ENCODE assay signal across 30 cellular contexts in the genomic region with DNA sequence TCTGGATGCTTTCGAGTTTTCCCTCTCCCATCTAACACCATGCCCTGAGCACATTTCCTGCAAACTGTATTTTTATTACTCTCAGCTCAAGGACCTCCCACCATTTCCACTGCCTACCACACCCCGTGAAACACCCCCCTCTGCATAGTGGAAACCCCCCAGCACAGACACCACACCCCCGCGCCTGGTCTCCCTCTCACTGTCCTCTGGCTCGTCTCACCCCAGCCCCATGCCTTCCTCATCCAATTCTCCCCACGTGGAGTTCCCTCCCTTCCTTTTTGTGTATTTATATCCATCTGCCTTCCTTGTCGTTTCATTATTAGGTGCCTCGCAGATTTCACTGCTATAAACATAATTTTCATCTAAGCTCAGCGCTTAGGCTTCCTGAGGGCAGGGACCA.
"Had no signal": no experiment of that assay in that cellular context is flagged by ENCODE, and none has a peak within 500 bp of the region (broad histone marks: within the 10 kb centered on the region; RNA-seq: fewer than 3 reads in every experiment).

No MANE protein-coding gene starts in this region.

- H3K36me3 ChIP-seq: adrenal gland, ascending aorta, breast epithelium, cardiac muscle cell had no signal

- DNase-seq: activated CD4-positive, alpha-beta memory T cell treated with anti-CD3 and anti-CD28 coated beads for 36 hours; activated CD4-positive, alpha-beta T cell treated with anti-CD3 and anti-CD28 coated beads for 36 hours; activated CD4-positive, alpha-beta T cell treated with anti-CD3 and anti-CD28 coated beads, Interleukin-2, amount 10 ng/mL, durations not matched to agents 24 days and 14 days; activated CD4-positive, CD25-positive, alpha-beta regulatory T cell; activated CD4-positive, CD25-positive, alpha-beta regulatory T cell treated with anti-CD3 and anti-CD28 coated beads, Interleukin-2, amount 50 U/mL, for 72 hours; activated CD8-positive, alpha-beta memory T cell treated with anti-CD3 and anti-CD28 coated beads, Interleukin-2, amount 10 ng/mL, durations not matched to agents 7 days and 5 days; activated CD8-positive, alpha-beta memory T cell treated with anti-CD3 and anti-CD28 coated beads, Interleukin-2, amount 50 U/mL, for 4 hours; activated CD8-positive, alpha-beta T cell treated with anti-CD3 and anti-CD28 coated beads, Interleukin-2, amount 10 ng/mL, durations not matched to agents 7 days and 5 days; activated effector memory CD4-positive, alpha-beta T cell treated with anti-CD3 and anti-CD28 coated beads, Interleukin-2, amount 50 U/mL, for 16 hours; activated naive CD4-positive, alpha-beta T cell treated with anti-CD3 and anti-CD28 coated beads for 36 hours; activated naive CD8-positive, alpha-beta T cell treated with anti-CD3 and anti-CD28 coated beads for 36 hours; activated naive CD8-positive, alpha-beta T cell treated with anti-CD3 and anti-CD28 coated beads, Interleukin-2, amount 50 U/mL, for 24 hours; activated T-cell treated with anti-CD3 and anti-CD28 coated beads, Interleukin-2, amount 50 U/mL, for 1 hour; activated T-cell treated with anti-CD3 and anti-CD28 coated beads, Interleukin-2, amount 50 U/mL, for 48 hours; adrenal gland; amygdala; cortex of kidney; dermis blood vessel endothelial cell; effector CD8-positive, alpha-beta T cell; foreskin fibroblast; head of caudate nucleus; T-helper 1 cell; T-helper 17 cell had no signal

- H3K4me1 ChIP-seq: breast epithelium had no signal

- ATAC-seq: activated CD4-positive, alpha-beta T cell treated with anti-CD3 and anti-CD28 coated beads for 36 hours; activated CD8-positive, alpha-beta memory T cell treated with anti-CD3 and anti-CD28 coated beads, Interleukin-2, amount 10 ng/mL, durations not matched to agents 7 days and 5 days; activated CD8-positive, alpha-beta T cell treated with anti-CD3 and anti-CD28 coated beads, Interleukin-2, amount 10 ng/mL, durations not matched to agents 7 days and 5 days; activated naive CD8-positive, alpha-beta T cell treated with anti-CD3 and anti-CD28 coated beads, Interleukin-2, amount 50 U/mL, for 24 hours; esophagus mucosa; T-helper 17 cell had no signal

- H3K27ac ChIP-seq: adrenal gland, ascending aorta, breast epithelium, cardiac muscle cell had no signal

- H3K9me3 ChIP-seq: adrenal gland, ascending aorta, breast epithelium had no signal

- H3K4me3 ChIP-seq: adrenal gland, ascending aorta, breast epithelium, cardiac muscle cell had no signal

- FAIRE-seq: colon, endometrium, frontal cortex had no signal
